ENCODE assay signal across 8 cellular contexts in genomic region chr14:105559384-105560046, GRCh38. TPM values are rescaled to one million over a fixed set of nuclear protein-coding genes. Genes with fewer than 3 reads are reported as not detected.
DNase-seq lines count a peak whose midpoint lies in the region; ATAC-seq and TF ChIP-seq lines count a peak whose summit lies in the region.
"Not testable (repeated sequence)": the region's sequence is repeated elsewhere in the genome, so short reads cannot be mapped to it uniquely, and the experiment has no call there.

No MANE protein-coding gene starts in this region.

- TF ChIP-seq CTCF in IMR-90 (conservative IDR thresholded peaks at IDR 0.05; ENCODE audit: low read depth, low read length), result not testable (repeated sequence)

- not testable (repeated sequence) for H3K4me1 ChIP-seq in IMR-90 (ENCODE audit: control insufficient read depth, insufficient read depth, low read length)

- H3K27ac Mint-ChIP-seq in activated CD4-positive, alpha-beta T cell treated with anti-CD3 and anti-CD28 coated beads for 36 hours, result not testable (repeated sequence)

- POLR2A ChIA-PET in IMR-90 (lab: Charles Lee; ENCODE audit: unreplicated experiment); activated CD4-positive, alpha-beta T cell treated with anti-CD3 and anti-CD28 coated beads for 36 hours (lab: Charles Lee): not testable (repeated sequence)

- peak; percentile 41 for DNase-seq in DMS 273 (lab: John Stamatoyannopoulos, UW; ENCODE audit: unreplicated experiment)
- not testable (repeated sequence) for DNase-seq in IMR-90; activated CD4-positive, alpha-beta T cell treated with anti-CD3 and anti-CD28 coated beads for 36 hours; Right ventricle myocardium superior; sciatic nerve (ENCODE audit: low spot score)

- not testable (repeated sequence) for H3K36me3 Mint-ChIP-seq in activated CD4-positive, alpha-beta T cell treated with anti-CD3 and anti-CD28 coated beads for 36 hours (ENCODE audit: low read depth)

- H3K4me3 ChIP-seq in IMR-90 (ENCODE audit: insufficient read depth, low read depth, low read length), result not testable (repeated sequence)

- not testable (repeated sequence) for H3K4me1 Mint-ChIP-seq in activated CD4-positive, alpha-beta T cell treated with anti-CD3 and anti-CD28 coated beads for 36 hours

- H4K91ac ChIP-seq in IMR-90 (ENCODE audit: insufficient read depth, low read depth, low read length), result not testable (repeated sequence)

- H2BK120ac ChIP-seq in IMR-90 (ENCODE audit: low read depth, low read length), result not testable (repeated sequence)

- not testable (repeated sequence) for H3K56ac ChIP-seq in IMR-90 (ENCODE audit: extremely low read depth, insufficient read depth, low read length)

- H3K4me3 Mint-ChIP-seq in activated CD4-positive, alpha-beta T cell treated with anti-CD3 and anti-CD28 coated beads for 36 hours, result not testable (repeated sequence)

- H2BK15ac ChIP-seq in IMR-90 (ENCODE audit: low read depth, low read length), result not testable (repeated sequence)

- peak; percentile 59 for ATAC-seq in GM19035 (IDR thresholded peaks at IDR 0.05; ENCODE audit: unreplicated experiment)
- ATAC-seq in GM21717 (IDR thresholded peaks at IDR 0.05; ENCODE audit: unreplicated experiment), result peak; percentile 37
- ATAC-seq in HG03045 (IDR thresholded peaks at IDR 0.05; ENCODE audit: unreplicated experiment), result peak; percentile 35
- peak; percentile 75 for ATAC-seq in IMR-90 (ENCODE audit: low read depth)
- peak; percentile 57 for ATAC-seq in activated CD4-positive, alpha-beta T cell treated with anti-CD3 and anti-CD28 coated beads for 36 hours
- peak; percentile 74 for ATAC-seq in Right ventricle myocardium superior (ENCODE audit: poor library complexity)
- ATAC-seq in sciatic nerve, result peak; percentile 64

- H2AFZ ChIP-seq in IMR-90 (replicated peaks; ENCODE audit: low read length, poor library complexity), result not testable (repeated sequence)

- H3K27ac ChIP-seq in IMR-90 (ENCODE audit: insufficient read depth, low read length), result not testable (repeated sequence)

- CTCF ChIA-PET in IMR-90 (lab: Yijun Ruan, JAX); activated CD4-positive, alpha-beta T cell treated with anti-CD3 and anti-CD28 coated beads for 36 hours (lab: Charles Lee): not testable (repeated sequence)

- not testable (repeated sequence) for H3K79me1 ChIP-seq in IMR-90 (ENCODE audit: low read depth in 1 of 2, low read length in 2 of 2)

- not testable (repeated sequence) for BruUV-seq in IMR-90 (replicated peaks; lab: Mats Ljungman, UMichigan)

- H3K4ac ChIP-seq in IMR-90 (ENCODE audit: low read depth, low read length), result not testable (repeated sequence)

- not testable (repeated sequence) for H3K9me3 ChIP-seq in IMR-90 (ENCODE audit: control insufficient read depth, insufficient read depth, low read length)

- not testable (repeated sequence) for H3K4me2 ChIP-seq in IMR-90 (ENCODE audit: low read depth, low read length)

- not testable (repeated sequence) for H3K23ac ChIP-seq in IMR-90 (ENCODE audit: low read depth, low read length)

- WGBS in IMR-90 (ENCODE audit: extremely low coverage in 2 of 2, insufficient read length in 1 of 2), 2 experiments, result no CpG with 5 or more reads among the region's 49 CpGs

- not testable (repeated sequence) for H3K9ac ChIP-seq in IMR-90 (ENCODE audit: low read depth, low read length)

- H4K20me1 ChIP-seq in IMR-90 (ENCODE audit: insufficient read depth, low read length), result not testable (repeated sequence)

- not testable (repeated sequence) for H3K36me3 ChIP-seq in IMR-90 (ENCODE audit: control insufficient read depth, insufficient read depth, low read length)

- not testable (repeated sequence) for H2AK9ac ChIP-seq in IMR-90 (replicated peaks; ENCODE audit: low read depth, low read length, poor library complexity)

- H3K27me3 Mint-ChIP-seq in activated CD4-positive, alpha-beta T cell treated with anti-CD3 and anti-CD28 coated beads for 36 hours, result not testable (repeated sequence)

- not testable (repeated sequence) for H4K5ac ChIP-seq in IMR-90 (ENCODE audit: low read depth, low read length)

- H3K9me3 Mint-ChIP-seq in activated CD4-positive, alpha-beta T cell treated with anti-CD3 and anti-CD28 coated beads for 36 hours (ENCODE audit: low read depth), result not testable (repeated sequence)

- not testable (repeated sequence) for H2BK20ac ChIP-seq in IMR-90 (ENCODE audit: low read depth, low read length)

- H2BK5ac ChIP-seq in IMR-90 (ENCODE audit: low read depth, low read length, poor library complexity, severe bottlenecking), result not testable (repeated sequence)

- TF ChIP-seq POLR2A in IMR-90 (IDR thresholded peaks at IDR 0.05; ENCODE audit: low read depth, low read length), result not testable (repeated sequence)

- H2AK5ac ChIP-seq in IMR-90 (ENCODE audit: low read depth, low read length), result not testable (repeated sequence)

- dilution Hi-C loops in IMR-90 (cut with HindIII; ENCODE audit: low sequenced_read_pairs, unreplicated experiment), result not testable (repeated sequence)

- not testable (repeated sequence) for H3K18ac ChIP-seq in IMR-90 (ENCODE audit: low read depth, low read length)

- H3K27me3 ChIP-seq in IMR-90 (ENCODE audit: control insufficient read depth, insufficient read depth, low read length), result not testable (repeated sequence)

- not testable (repeated sequence) for H3K9me1 ChIP-seq in IMR-90 (ENCODE audit: insufficient read depth, low read length)

- not testable (repeated sequence) for H3K14ac ChIP-seq in IMR-90 (replicated peaks; ENCODE audit: low read depth, low read length)

- not testable (repeated sequence) for H4K8ac ChIP-seq in IMR-90 (ENCODE audit: low read depth in 2 of 2, low read length in 2 of 2)

- in situ Hi-C loops in IMR-90 (cut with MboI; ENCODE audit: low sequenced_read_pairs), result not testable (repeated sequence)

- intact Hi-C loops in IMR-90 (cut with micrococcal nuclease); Right ventricle myocardium superior (cut with DNase I); sciatic nerve (cut with DNase I): not testable (repeated sequence)
- intact Hi-C loops in activated CD4-positive, alpha-beta T cell treated with anti-CD3 and anti-CD28 coated beads for 36 hours (cut with DNase I, micrococcal nuclease), result loop anchor here in 1 of 2 experiments (10.0 kb wide), 1 partner anchor 385 kb away; no protein-coding TSS in a partner anchor

- not testable (repeated sequence) for TF ChIP-seq RAD21 in IMR-90 (IDR thresholded peaks at IDR 0.05; ENCODE audit: low read length)

RNA-seq across cellular contexts. Expression of gene TMEM121, which starts 33.1 kb away (rescaled TPM):
- total RNA-seq in IMR-90 (2012; rRNA removed) (2.7 and 3.9 TPM in 2 replicates), Right ventricle myocardium superior (3.1 TPM), sciatic nerve (8.7 TPM)
- 6.3 and 8.5 TPM in 2 replicates for polyA plus RNA-seq in IMR-90 (2012; rRNA removed)
- 5.9 and 17.0 TPM in 2 replicates for polyA plus RNA-seq in IMR-90 (2012; cell fraction: cytosol; rRNA removed)
- 5.2 and 13.9 TPM in 2 replicates for polyA plus RNA-seq in IMR-90 (2012; cell fraction: nucleus; rRNA removed; ENCODE audit: low replicate concordance)
- 1 to 10 TPM; 7.2 to 9.2 TPM for total RNA-seq in activated CD4-positive, alpha-beta T cell treated with anti-CD3 and anti-CD28 coated beads for 36 hours
